ENCODE assay signal across 9 cellular contexts in genomic region chr7:20798694-20799121, GRCh38. TPM values are rescaled to one million over a fixed set of nuclear protein-coding genes. Genes with fewer than 3 reads are reported as not detected.
DNase-seq lines count a peak whose midpoint lies in the region; ATAC-seq, FAIRE-seq and TF ChIP-seq lines count a peak whose summit lies in the region.
"Had no signal": no experiment of that assay in that cellular context is flagged by ENCODE, and none has a peak within 500 bp of the region (broad histone marks: within the 10 kb centered on the region; RNA-seq: fewer than 3 reads in every experiment).

No MANE protein-coding gene starts in this region.

- TF ChIP-seq POLR2A in prostate gland (IDR thresholded peaks at IDR 0.05), result no peak

- no peaks in the 10 kb centered on the region for H3K9me2 ChIP-seq in MM.1S (replicated peaks; ENCODE audit: insufficient read depth, low read length)

- H3K27me3 Mint-ChIP-seq in dendritic cell treated with granulocyte-macrophage colony-stimulating factor and Interleukin-4, amounts not matched to agents 40 ng/mL and 50 ng/mL, for 4 days, result peaks cover 62% of the 10 kb centered on the region

- H3F3A ChIP-seq in MM.1S (ENCODE audit: insufficient read depth, low read length), result peaks cover 12% of the 10 kb centered on the region

- H3K4me3 ChIP-seq in MM.1S (ENCODE audit: low read length) (peak overlapping the region; percentile 52; the same call in 1 of the 2 replicates), prostate gland (peak overlapping the region; percentile 51 to 69)

- ATAC-seq in left colon, result no peak
- ATAC-seq in GM18520 (IDR thresholded peaks at IDR 0.05; ENCODE audit: unreplicated experiment), result no peak

- H3K36me3 Mint-ChIP-seq in dendritic cell treated with granulocyte-macrophage colony-stimulating factor and Interleukin-4, amounts not matched to agents 40 ng/mL and 50 ng/mL, for 4 days (ENCODE audit: low read depth), result no peaks in the 10 kb centered on the region

- FAIRE-seq in GM18507 (lab: Jason Lieb, UNC) (peak; percentile 5), HTR-8/SVneo (lab: Jason Lieb, UNC) (no peak)

- H3K27ac ChIP-seq in MM.1S (ENCODE audit: low read length) (no peak overlapping the region), prostate gland (peak overlapping the region; percentile 90 to 92)

- DNase-seq in GM18507 (ENCODE audit: extremely low spot score, insufficient read length, low read depth) (no peak), MM.1S (peak; percentile 9), prostate gland (ENCODE audit: low spot score) (no peak), left colon (no peak), HTR-8/SVneo (ENCODE audit: insufficient read length, low spot score) (no peak), cerebellar nuclear complex (lab: John Stamatoyannopoulos, UW) (no peak)

- H3K27me3 ChIP-seq in MM.1S (replicated peaks; ENCODE audit: insufficient read depth, low read length), result no peaks in the 10 kb centered on the region
- H3K27me3 ChIP-seq in prostate gland (replicated peaks; ENCODE audit: insufficient read depth), result no peaks in the 10 kb centered on the region

- H3K4me1 ChIP-seq in MM.1S (ENCODE audit: low read length), result no peaks in the 10 kb centered on the region
- H3K4me1 ChIP-seq in prostate gland (replicated peaks), result no peaks in the 10 kb centered on the region

- H3K79me2 ChIP-seq in MM.1S (ENCODE audit: low read length), result no peaks in the 10 kb centered on the region

- H3K4me1 Mint-ChIP-seq in dendritic cell treated with granulocyte-macrophage colony-stimulating factor and Interleukin-4, amounts not matched to agents 40 ng/mL and 50 ng/mL, for 4 days (ENCODE audit: low read depth), result peaks cover 13% of the 10 kb centered on the region

- H3K27ac Mint-ChIP-seq in dendritic cell treated with granulocyte-macrophage colony-stimulating factor and Interleukin-4, amounts not matched to agents 40 ng/mL and 50 ng/mL, for 4 days, result no peak overlapping the region

- H3K36me3 ChIP-seq in MM.1S (replicated peaks; ENCODE audit: insufficient read depth, low read length), result no peaks in the 10 kb centered on the region
- H3K36me3 ChIP-seq in prostate gland, result no peaks in the 10 kb centered on the region

- H3K9me3 ChIP-seq in MM.1S (replicated peaks; ENCODE audit: insufficient read depth, low read length), result no peaks in the 10 kb centered on the region
- no peaks in the 10 kb centered on the region for H3K9me3 ChIP-seq in prostate gland

- peak overlapping the region; percentile 82 for H3K4me2 ChIP-seq in MM.1S (ENCODE audit: low read depth, low read length)

- TF ChIP-seq CTCF in MM.1S (IDR thresholded peaks at IDR 0.05; ENCODE audit: low read length), result no peak
- no peak for TF ChIP-seq CTCF in prostate gland (IDR thresholded peaks at IDR 0.05)

- no peak overlapping the region; the same call in 1 of the 2 replicates for H3K9ac ChIP-seq in MM.1S (ENCODE audit: low read length)

- no peaks in the 10 kb centered on the region for H4K20me1 ChIP-seq in MM.1S (ENCODE audit: insufficient read depth, low read length)

- H3K4me3 Mint-ChIP-seq in dendritic cell treated with granulocyte-macrophage colony-stimulating factor and Interleukin-4, amounts not matched to agents 40 ng/mL and 50 ng/mL, for 4 days, result peak overlapping the region; percentile 48

- H2AFZ ChIP-seq in MM.1S (ENCODE audit: low read length), result peak overlapping the region; percentile 58

- no peaks in the 10 kb centered on the region for H3K9me3 Mint-ChIP-seq in dendritic cell treated with granulocyte-macrophage colony-stimulating factor and Interleukin-4, amounts not matched to agents 40 ng/mL and 50 ng/mL, for 4 days

- WGBS in prostate gland, result 6% methylated on average over 15 of the region's 15 CpGs

- intact Hi-C loops in dendritic cell treated with granulocyte-macrophage colony-stimulating factor and Interleukin-4, amounts not matched to agents 40 ng/mL and 50 ng/mL, for 4 days (cut with micrococcal nuclease), result no loop called here
- intact Hi-C loops in prostate gland (cut with DNase I) (no loop called here), left colon (cut with DNase I, micrococcal nuclease) (no loop called here)

RNA-seq across cellular contexts. Expression of gene SP8, which starts 12.0 kb away (rescaled TPM):
- 10 to 100 TPM in 1 of 2 donors, 1 to 10 TPM in 1; 7.4 to 44.5 TPM for total RNA-seq in prostate gland
- not detected for total RNA-seq in left colon
- total RNA-seq: renal cortical epithelial cell had no signal

Comparison
In these comparisons a context has a peak if more than half of its experiments do, and no peak if none do; other contexts are left out.
1. RNA of gene SP8, which starts 12.0 kb away (total RNA-seq): 7.4 to 44.5 TPM in prostate gland; not detected in left colon; every median in the first group is over 4 times any median in the second.